2 cellular contexts compared by ENCODE assay signal in genomic region chr2:67502346-67503065, GRCh38.
TF ChIP-seq lines count a peak whose summit lies in the region.

No MANE protein-coding gene starts in this region.

TF ChIP-seq in IMR-90, 13 proteins besides CTCF, POLR2A, EP300 and RAD21:
- TF ChIP-seq MXI1 (IDR thresholded peaks at IDR 0.05; ENCODE audit: borderline replicate concordance, low read depth, low read length) (no peak), FOS (IDR thresholded peaks at IDR 0.05; ENCODE audit: low read depth, low read length) (no peak), MAFK (IDR thresholded peaks at IDR 0.05; ENCODE audit: low read depth, low read length) (no peak), CEBPB (IDR thresholded peaks at IDR 0.05; ENCODE audit: low read depth, low read length) (no peak), SMC3 (IDR thresholded peaks at IDR 0.05; ENCODE audit: low read depth, low read length) (no peak), USF2 (IDR thresholded peaks at IDR 0.05; ENCODE audit: low read depth, low read length) (no peak), BHLHE40 (IDR thresholded peaks at IDR 0.05; ENCODE audit: low read depth, low read length) (no peak), RFX5 (IDR thresholded peaks at IDR 0.05; ENCODE audit: low read depth, low read length) (no peak), NFE2L2 (IDR thresholded peaks at IDR 0.05; ENCODE audit: low read depth, low read length) (no peak), MAZ (IDR thresholded peaks at IDR 0.05; ENCODE audit: borderline replicate concordance, low read depth, low read length) (no peak), CHD1 (IDR thresholded peaks at IDR 0.05; ENCODE audit: low read depth, low read length) (no peak), RCOR1 (IDR thresholded peaks at IDR 0.05; ENCODE audit: insufficient replicate concordance, low read length) (no peak)
- TF ChIP-seq, protein P1, sequence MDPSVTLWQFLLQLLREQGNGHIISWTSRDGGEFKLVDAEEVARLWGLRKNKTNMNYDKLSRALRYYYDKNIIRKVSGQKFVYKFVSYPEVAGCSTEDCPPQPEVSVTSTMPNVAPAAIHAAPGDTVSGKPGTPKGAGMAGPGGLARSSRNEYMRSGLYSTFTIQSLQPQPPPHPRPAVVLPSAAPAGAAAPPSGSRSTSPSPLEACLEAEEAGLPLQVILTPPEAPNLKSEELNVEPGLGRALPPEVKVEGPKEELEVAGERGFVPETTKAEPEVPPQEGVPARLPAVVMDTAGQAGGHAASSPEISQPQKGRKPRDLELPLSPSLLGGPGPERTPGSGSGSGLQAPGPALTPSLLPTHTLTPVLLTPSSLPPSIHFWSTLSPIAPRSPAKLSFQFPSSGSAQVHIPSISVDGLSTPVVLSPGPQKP (IDR thresholded peaks at IDR 0.05; ENCODE audit: borderline replicate concordance, low read depth, low read length) = no peak
TF ChIP-seq in IMR-90: peak in this region for 0.

TF ChIP-seq in liver, 16 proteins besides CTCF, POLR2A, EP300 and RAD21:
- TF ChIP-seq NR2F2 (IDR thresholded peaks at IDR 0.05) (no peak), SP1 (IDR thresholded peaks at IDR 0.05) (no peak), EGR1 (IDR thresholded peaks at IDR 0.05; ENCODE audit: low read depth in 2 of 2) (no peak), RXRA (IDR thresholded peaks at IDR 0.05) (peak; percentile 31 to 34), HNF4A (conservative IDR thresholded peaks at IDR 0.05) (peak; percentile 57 to 63), FOXA2 (IDR thresholded peaks at IDR 0.05) (no peak)
- TF ChIP-seq, protein P2, sequence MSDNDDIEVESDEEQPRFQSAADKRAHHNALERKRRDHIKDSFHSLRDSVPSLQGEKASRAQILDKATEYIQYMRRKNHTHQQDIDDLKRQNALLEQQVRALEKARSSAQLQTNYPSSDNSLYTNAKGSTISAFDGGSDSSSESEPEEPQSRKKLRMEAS (IDR thresholded peaks at IDR 0.05) = no peak
